18 cellular contexts compared by ENCODE assay signal in genomic region chr22:46907578-46908215, GRCh38.
DNase-seq lines count a peak whose midpoint lies in the region; ATAC-seq and TF ChIP-seq lines count a peak whose summit lies in the region.
"Had no signal": no experiment of that assay in that cellular context is flagged by ENCODE, and none has a peak within 500 bp of the region (broad histone marks: within the 10 kb centered on the region; RNA-seq: fewer than 3 reads in every experiment).

No MANE protein-coding gene starts in this region.

- peak overlapping the region; percentile 34 for H3K27ac Mint-ChIP-seq in activated naive CD8-positive, alpha-beta T cell
- H3K27ac Mint-ChIP-seq in activated naive CD8-positive, alpha-beta T cell treated with anti-CD3 and anti-CD28 coated beads for 36 hours: no peak overlapping the region
- peak overlapping the region; percentile 41 for H3K27ac Mint-ChIP-seq in activated naive CD8-positive, alpha-beta T cell treated with anti-CD3 and anti-CD28 coated beads, Interleukin-2, amount 50 U/mL, for 24 hours
- peak overlapping the region; percentile 35 for H3K27ac Mint-ChIP-seq in neural crest cell (ENCODE audit: unreplicated experiment)
- peak overlapping the region; percentile 43 for H3K27ac Mint-ChIP-seq in stimulated activated naive B cell treated with anti-CD40 and anti-IgM and Interleukin-4, amounts not matched to agents 10 μg/mL and 1 μg/mL and 100 μg/mL, for 72 hours

- no peak for ATAC-seq in activated naive CD8-positive, alpha-beta T cell treated with anti-CD3 and anti-CD28 coated beads, Interleukin-2, amount 50 U/mL, for 24 hours
- no peak for ATAC-seq in stimulated activated naive B cell treated with anti-CD40 and anti-IgM and Interleukin-4, amounts not matched to agents 10 μg/mL and 1 μg/mL and 100 μg/mL, for 72 hours (replicated peaks)
- no peak for ATAC-seq in GM18520 (IDR thresholded peaks at IDR 0.05; ENCODE audit: unreplicated experiment)
- ATAC-seq: Panc1 had no signal

- no peak for TF ChIP-seq CTCF in neural crest cell (conservative IDR thresholded peaks at IDR 0.05)

- no peaks in the 10 kb centered on the region for H3K9me3 Mint-ChIP-seq in activated naive CD8-positive, alpha-beta T cell (ENCODE audit: low read depth)
- no peaks in the 10 kb centered on the region for H3K9me3 Mint-ChIP-seq in activated naive CD8-positive, alpha-beta T cell treated with anti-CD3 and anti-CD28 coated beads for 36 hours
- no peaks in the 10 kb centered on the region for H3K9me3 Mint-ChIP-seq in activated naive CD8-positive, alpha-beta T cell treated with anti-CD3 and anti-CD28 coated beads, Interleukin-2, amount 50 U/mL, for 24 hours
- no peaks in the 10 kb centered on the region for H3K9me3 Mint-ChIP-seq in neural crest cell
- H3K9me3 Mint-ChIP-seq in stimulated activated naive B cell treated with anti-CD40 and anti-IgM and Interleukin-4, amounts not matched to agents 10 μg/mL and 1 μg/mL and 100 μg/mL, for 72 hours: no peaks in the 10 kb centered on the region
- H3K9me3 Mint-ChIP-seq: CD8-positive, alpha-beta memory T cell had no signal

- DNase-seq in activated naive CD8-positive, alpha-beta T cell treated with anti-CD3 and anti-CD28 coated beads for 36 hours: no peak
- no peak for DNase-seq in activated naive CD8-positive, alpha-beta T cell treated with anti-CD3 and anti-CD28 coated beads, Interleukin-2, amount 50 U/mL, for 24 hours
- DNase-seq in neural crest cell (ENCODE audit: low read depth, low spot score) (no peak), NCI-H2171 treated with DMSO at 0.1 percent for 48 hours (lab: John Stamatoyannopoulos, UW) (no peak)
- DNase-seq in stimulated activated naive B cell treated with anti-CD40 and anti-IgM and Interleukin-4, amounts not matched to agents 10 μg/mL and 1 μg/mL and 100 μg/mL, for 72 hours: no peak
- no peak for DNase-seq in stimulated activated CD4-positive, alpha-beta T cell treated with anti-CD3 and anti-CD28 coated beads, Interleukin-12 subunit alpha, Interleukin-12 subunit beta, amount 100 ng/mL, for 4 hours
- DNase-seq: CD8-positive, alpha-beta memory T cell; DMS53; Kasumi-1; NCI-H1694; NCI-H2081; NCI-H2171; NCI-H524 treated with DMSO at 0.1 percent for 48 hours; NCI-H82; SJCRH30 had no signal

- peaks cover 1% of the 10 kb centered on the region for H3K4me1 Mint-ChIP-seq in activated naive CD8-positive, alpha-beta T cell (ENCODE audit: low read depth)
- no peaks in the 10 kb centered on the region for H3K4me1 Mint-ChIP-seq in activated naive CD8-positive, alpha-beta T cell treated with anti-CD3 and anti-CD28 coated beads for 36 hours
- H3K4me1 Mint-ChIP-seq in activated naive CD8-positive, alpha-beta T cell treated with anti-CD3 and anti-CD28 coated beads, Interleukin-2, amount 50 U/mL, for 24 hours: no peaks in the 10 kb centered on the region
- H3K4me1 Mint-ChIP-seq in neural crest cell: peaks cover 20% of the 10 kb centered on the region
- H3K4me1 Mint-ChIP-seq in stimulated activated naive B cell treated with anti-CD40 and anti-IgM and Interleukin-4, amounts not matched to agents 10 μg/mL and 1 μg/mL and 100 μg/mL, for 72 hours: peaks cover 17 to 28% of the 10 kb centered on the region in 2 donors

- no peak overlapping the region for H3K4me3 Mint-ChIP-seq in activated naive CD8-positive, alpha-beta T cell
- H3K4me3 Mint-ChIP-seq in activated naive CD8-positive, alpha-beta T cell treated with anti-CD3 and anti-CD28 coated beads for 36 hours: no peak overlapping the region
- H3K4me3 Mint-ChIP-seq in activated naive CD8-positive, alpha-beta T cell treated with anti-CD3 and anti-CD28 coated beads, Interleukin-2, amount 50 U/mL, for 24 hours: no peak overlapping the region
- no peak overlapping the region for H3K4me3 Mint-ChIP-seq in neural crest cell
- no peak overlapping the region for H3K4me3 Mint-ChIP-seq in stimulated activated naive B cell treated with anti-CD40 and anti-IgM and Interleukin-4, amounts not matched to agents 10 μg/mL and 1 μg/mL and 100 μg/mL, for 72 hours

- H3K36me3 Mint-ChIP-seq in activated naive CD8-positive, alpha-beta T cell: no peaks in the 10 kb centered on the region
- H3K36me3 Mint-ChIP-seq in activated naive CD8-positive, alpha-beta T cell treated with anti-CD3 and anti-CD28 coated beads for 36 hours: no peaks in the 10 kb centered on the region
- peaks cover 5% of the 10 kb centered on the region for H3K36me3 Mint-ChIP-seq in activated naive CD8-positive, alpha-beta T cell treated with anti-CD3 and anti-CD28 coated beads, Interleukin-2, amount 50 U/mL, for 24 hours (ENCODE audit: low read depth)
- H3K36me3 Mint-ChIP-seq in neural crest cell (ENCODE audit: low read depth): no peaks in the 10 kb centered on the region
- H3K36me3 Mint-ChIP-seq in stimulated activated naive B cell treated with anti-CD40 and anti-IgM and Interleukin-4, amounts not matched to agents 10 μg/mL and 1 μg/mL and 100 μg/mL, for 72 hours: peaks cover 32 to 50% of the 10 kb centered on the region in 2 donors

- no peaks in the 10 kb centered on the region for H3K27me3 Mint-ChIP-seq in activated naive CD8-positive, alpha-beta T cell
- H3K27me3 Mint-ChIP-seq in activated naive CD8-positive, alpha-beta T cell treated with anti-CD3 and anti-CD28 coated beads for 36 hours: no peaks in the 10 kb centered on the region
- no peaks in the 10 kb centered on the region for H3K27me3 Mint-ChIP-seq in activated naive CD8-positive, alpha-beta T cell treated with anti-CD3 and anti-CD28 coated beads, Interleukin-2, amount 50 U/mL, for 24 hours
- H3K27me3 Mint-ChIP-seq in neural crest cell (ENCODE audit: low read depth): no peaks in the 10 kb centered on the region
- no peaks in the 10 kb centered on the region for H3K27me3 Mint-ChIP-seq in stimulated activated naive B cell treated with anti-CD40 and anti-IgM and Interleukin-4, amounts not matched to agents 10 μg/mL and 1 μg/mL and 100 μg/mL, for 72 hours
- H3K27me3 Mint-ChIP-seq: CD8-positive, alpha-beta memory T cell had no signal
